Comparison of ENCODE assay signal across 19 cellular contexts in the genomic region with DNA sequence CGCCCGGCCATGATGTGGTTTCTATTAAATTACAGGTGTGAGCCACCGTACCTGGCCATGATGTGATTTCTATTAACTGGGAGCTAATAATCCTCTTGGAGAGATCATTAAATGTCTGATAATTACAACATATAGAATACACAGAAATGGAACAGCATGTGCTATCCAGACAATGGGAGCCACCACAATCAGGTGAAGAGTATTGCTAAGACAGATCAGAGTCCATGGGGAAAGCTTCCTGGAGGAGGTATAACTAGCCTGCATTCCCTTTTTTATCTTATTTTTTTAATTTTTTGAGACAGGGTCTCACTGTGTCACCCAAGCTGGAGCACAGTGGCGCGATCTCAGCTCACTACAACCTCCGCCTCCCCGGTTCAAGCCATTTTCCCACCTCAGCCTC.
DNase-seq lines count a peak whose midpoint lies in the region; ATAC-seq and TF ChIP-seq lines count a peak whose summit lies in the region.
"Had no signal": no experiment of that assay in that cellular context is flagged by ENCODE, and none has a peak within 500 bp of the region (broad histone marks: within the 10 kb centered on the region; RNA-seq: fewer than 3 reads in every experiment).

No MANE protein-coding gene starts in this region.

- H3K36me3 Mint-ChIP-seq in activated T-cell treated with anti-CD3 and anti-CD28 coated beads, Interleukin-2, amount 50 U/mL, for 72 hours (ENCODE audit: insufficient read depth in 2 of 2): peaks cover 0 to 1% of the 10 kb centered on the region in 2 donors
- H3K36me3 Mint-ChIP-seq: CD4-positive, CD25-positive, alpha-beta regulatory T cell had no signal

- DNase-seq in left colon: no peak
- DNase-seq in head of caudate nucleus: no peak
- DNase-seq in activated T-cell treated with anti-CD3 and anti-CD28 coated beads, Interleukin-2, amount 50 U/mL, for 72 hours: no peak
- DNase-seq: BE2C; CD4-positive, CD25-positive, alpha-beta regulatory T cell; DMS 273 treated with DMSO at 0.1 percent for 48 hours; DMS79 treated with DMSO at 0.1 percent for 48 hours; EL; H7; KG1 had no signal

- H3K4me3 ChIP-seq in BLaER1 treated with 17β-estradiol and CSF1 and Interleukin-3, amounts not matched to agents 10 nM and 100 nM: no peak overlapping the region
- H3K4me3 ChIP-seq: A549, GM23338 had no signal

- intact Hi-C loops in left colon (cut with DNase I, micrococcal nuclease): no loop called here
- intact Hi-C loops in head of caudate nucleus (cut with DNase I): no loop called here

- peak; percentile 51 for ATAC-seq in left colon
- ATAC-seq in HG02678 (IDR thresholded peaks at IDR 0.05; ENCODE audit: unreplicated experiment): no peak
- no peak for ATAC-seq in HG03354 (IDR thresholded peaks at IDR 0.05; ENCODE audit: poor library complexity, severe bottlenecking, unreplicated experiment)
- no peak for ATAC-seq in activated T-cell treated with anti-CD3 and anti-CD28 coated beads, Interleukin-2, amount 50 U/mL, for 72 hours (replicated peaks in 1 of 2)
- ATAC-seq: A549 had no signal

- no peak overlapping the region for H3K4me3 Mint-ChIP-seq in activated T-cell treated with anti-CD3 and anti-CD28 coated beads, Interleukin-2, amount 50 U/mL, for 72 hours
- H3K4me3 Mint-ChIP-seq: GM23338, IgD-negative memory B cell had no signal

- H3K9me3 Mint-ChIP-seq in activated T-cell treated with anti-CD3 and anti-CD28 coated beads, Interleukin-2, amount 50 U/mL, for 72 hours: no peaks in the 10 kb centered on the region
- H3K9me3 Mint-ChIP-seq: GM23338, IgD-negative memory B cell had no signal

- peak overlapping the region; percentile 28 to 88 (median 75); a peak in 20 of 22 replicates for H3K4me2 ChIP-seq in BLaER1 treated with 17β-estradiol and CSF1 and Interleukin-3, amounts not matched to agents 10 nM and 100 nM
- H3K4me2 ChIP-seq: A549, GM23338 had no signal

- no peak overlapping the region for H3K27ac Mint-ChIP-seq in activated T-cell treated with anti-CD3 and anti-CD28 coated beads, Interleukin-2, amount 50 U/mL, for 72 hours
- H3K27ac Mint-ChIP-seq: CD4-positive, CD25-positive, alpha-beta regulatory T cell; GM23338; IgD-negative memory B cell had no signal

- peaks cover 0 to 33% (median 0%) of the 10 kb centered on the region in 11 experiments; a peak in 2 of 22 replicates for H3K36me3 ChIP-seq in BLaER1 treated with 17β-estradiol and CSF1 and Interleukin-3, amounts not matched to agents 10 nM and 100 nM
- H3K36me3 ChIP-seq: BE2C had no signal

- peaks cover 0 to 98% (median 0%) of the 10 kb centered on the region in 11 experiments; a peak in 3 of 22 replicates for H4K20me1 ChIP-seq in BLaER1 treated with 17β-estradiol and CSF1 and Interleukin-3, amounts not matched to agents 10 nM and 100 nM

- no peaks in the 10 kb centered on the region for H3K27me3 ChIP-seq in BLaER1 treated with 17β-estradiol and CSF1 and Interleukin-3, amounts not matched to agents 10 nM and 100 nM

- H3K27ac ChIP-seq in 22Rv1 (peak overlapping the region; percentile 41; the same call in 1 of the 2 replicates), VCaP (peak overlapping the region; percentile 46)
- H3K27ac ChIP-seq in BLaER1 treated with 17β-estradiol and CSF1 and Interleukin-3, amounts not matched to agents 10 nM and 100 nM: peak overlapping the region in 4 of 11 experiments; percentile 80 to 97 (median 95); a peak in 3 of 22 replicates
- H3K27ac ChIP-seq: HL-60 had no signal

- peaks cover 4% of the 10 kb centered on the region for H3K4me1 Mint-ChIP-seq in activated T-cell treated with anti-CD3 and anti-CD28 coated beads, Interleukin-2, amount 50 U/mL, for 72 hours (ENCODE audit: low read depth)

- peaks cover 0 to 18% (median 0%) of the 10 kb centered on the region in 11 experiments; a peak in 5 of 22 replicates for H3K9me3 ChIP-seq in BLaER1 treated with 17β-estradiol and CSF1 and Interleukin-3, amounts not matched to agents 10 nM and 100 nM (replicated peaks in 1 of 11)
- H3K9me3 ChIP-seq: A549, BE2C had no signal

- H3K9ac ChIP-seq in BLaER1 treated with 17β-estradiol and CSF1 and Interleukin-3, amounts not matched to agents 10 nM and 100 nM: no peak overlapping the region

- peaks cover 35 to 95% (median 63%) of the 10 kb centered on the region in 10 experiments for H3K4me1 ChIP-seq in BLaER1 treated with 17β-estradiol and CSF1 and Interleukin-3, amounts not matched to agents 10 nM and 100 nM
- H3K4me1 ChIP-seq: BE2C had no signal

- TF ChIP-seq CTCF in 22Rv1 (IDR thresholded peaks at IDR 0.05) (no peak), VCaP (conservative IDR thresholded peaks at IDR 0.05) (no peak)

- H3K27me3 Mint-ChIP-seq in activated T-cell treated with anti-CD3 and anti-CD28 coated beads, Interleukin-2, amount 50 U/mL, for 72 hours (ENCODE audit: low read depth): no peaks in the 10 kb centered on the region
